ENCODE assay signal across 32 cellular contexts in genomic region chr21:25557170-25557569, GRCh38. TPM values are rescaled to one million over a fixed set of nuclear protein-coding genes. Genes with fewer than 3 reads are reported as not detected.
DNase-seq lines count a peak whose midpoint lies in the region; ATAC-seq and TF ChIP-seq lines count a peak whose summit lies in the region.
"Had no signal": no experiment of that assay in that cellular context is flagged by ENCODE, and none has a peak within 500 bp of the region (broad histone marks: within the 10 kb centered on the region; RNA-seq: fewer than 3 reads in every experiment).

No MANE protein-coding gene starts in this region.

- H3K4me1 Mint-ChIP-seq in CD4-positive, alpha-beta memory T cell, result peaks cover 6 to 24% (median 18%) of the 10 kb centered on the region in 4 donors
- peaks cover 8% of the 10 kb centered on the region for H3K4me1 Mint-ChIP-seq in nephron progenitor cell

- no TSS peak for BruUV-seq in PC-3 (replicated peaks; lab: Mats Ljungman, UMichigan)

- TF ChIP-seq CTCF in SK-N-SH (IDR thresholded peaks at IDR 0.05) (no peak), PC-3 (conservative IDR thresholded peaks at IDR 0.05; ENCODE audit: low read depth, low read length) (no peak), nephron progenitor cell (IDR thresholded peaks at IDR 0.05) (no peak)

- ATAC-seq in SK-N-SH treated with all-trans-retinoic acid at 6 μM for 48 hours (no peak), PC-3 (peak; percentile 94)
- ATAC-seq: gastroesophageal sphincter; left cardiac atrium; naive thymus-derived CD4-positive, alpha-beta T cell; psoas muscle; stimulated activated memory B cell treated with anti-CD40 and anti-IgM and Interleukin-4, amounts not matched to agents 10 μg/mL and 1 μg/mL and 100 μg/mL, for 72 hours had no signal

- H2AFZ ChIP-seq in SK-N-SH (ENCODE audit: low read depth) (no peak overlapping the region), PC-3 (ENCODE audit: low read length) (no peak overlapping the region)

- no peaks in the 10 kb centered on the region for H3K27me3 Mint-ChIP-seq in CD4-positive, alpha-beta memory T cell
- peaks cover 17% of the 10 kb centered on the region for H3K27me3 Mint-ChIP-seq in nephron progenitor cell (ENCODE audit: low read depth, poor library complexity)
- H3K27me3 Mint-ChIP-seq: naive thymus-derived CD4-positive, alpha-beta T cell; stimulated activated memory B cell treated with anti-CD40 and anti-IgM and Interleukin-4, amounts not matched to agents 10 μg/mL and 1 μg/mL and 100 μg/mL, for 72 hours had no signal

- peak overlapping the region in 1 of 8 donors; percentile 8 for H3K4me3 Mint-ChIP-seq in CD4-positive, alpha-beta memory T cell
- H3K4me3 Mint-ChIP-seq in nephron progenitor cell, result no peak overlapping the region
- H3K4me3 Mint-ChIP-seq: CD14-positive monocyte; naive thymus-derived CD4-positive, alpha-beta T cell; stimulated activated memory B cell treated with anti-CD40 and anti-IgM and Interleukin-4, amounts not matched to agents 10 μg/mL and 1 μg/mL and 100 μg/mL, for 72 hours had no signal

- POLR2A ChIA-PET in SK-N-SH (lab: Yijun Ruan, JAX), result no interaction called here
- POLR2A ChIA-PET in PC-3 (lab: Charles Lee; ENCODE audit: unreplicated experiment), result no interaction called here
- POLR2A ChIA-PET in CD4-positive, alpha-beta memory T cell (lab: Charles Lee; ENCODE audit: partially characterized antibody), result no interaction called here

- TF ChIP-seq EP300 in SK-N-SH (IDR thresholded peaks at IDR 0.05; ENCODE audit: borderline replicate concordance in 1 of 2, low read depth in 1 of 2, low read length in 1 of 2), result no peak

- H3K79me2 ChIP-seq in SK-N-SH (ENCODE audit: insufficient read depth), result no peaks in the 10 kb centered on the region
- no peaks in the 10 kb centered on the region for H3K79me2 ChIP-seq in PC-3 (ENCODE audit: low read length)

- H3K4me3 ChIP-seq in SK-N-SH (ENCODE audit: low read depth in 2 of 2, low read length in 1 of 2), result no peak overlapping the region
- H3K4me3 ChIP-seq in PC-3 (ENCODE audit: low read length), result no peak overlapping the region
- no peak overlapping the region for H3K4me3 ChIP-seq in CD4-positive, alpha-beta memory T cell (ENCODE audit: low read length in 2 of 2)
- H3K4me3 ChIP-seq: breast epithelium, gastroesophageal sphincter, lung, psoas muscle, sigmoid colon, suprapubic skin, upper lobe of left lung had no signal

- H4K20me1 ChIP-seq in SK-N-SH (ENCODE audit: insufficient read depth) (no peaks in the 10 kb centered on the region), PC-3 (ENCODE audit: low read length) (no peaks in the 10 kb centered on the region)

- peaks cover 0 to 3% of the 10 kb centered on the region in 2 donors for H3K36me3 Mint-ChIP-seq in CD4-positive, alpha-beta memory T cell
- peaks cover 6% of the 10 kb centered on the region for H3K36me3 Mint-ChIP-seq in nephron progenitor cell (ENCODE audit: low read depth)
- H3K36me3 Mint-ChIP-seq: CD14-positive monocyte had no signal

- H3F3A ChIP-seq in SK-N-SH (replicated peaks; ENCODE audit: insufficient read depth) (no peaks in the 10 kb centered on the region), PC-3 (ENCODE audit: low read length, unreplicated experiment) (no peaks in the 10 kb centered on the region)

- no peak overlapping the region for H3K4me2 ChIP-seq in SK-N-SH
- H3K4me2 ChIP-seq in PC-3 (ENCODE audit: low read length), result no peak overlapping the region

- DNase-seq in SK-N-SH (no peak), HCEC 1CT (peak; percentile 36), PC-3 (peak; percentile 51), glomerular visceral epithelial cell (ENCODE audit: extremely low spot score) (peak; percentile 45), NCI-H2171 treated with DMSO at 0.1 percent for 48 hours (lab: John Stamatoyannopoulos, UW) (no peak), nephron progenitor cell (no peak)
- DNase-seq in CD4-positive, alpha-beta memory T cell, result no peak
- DNase-seq: activated CD4-positive, alpha-beta T cell treated with anti-CD3 and anti-CD28 coated beads, Interleukin-2, amount 50 U/mL, for 1 hour; activated naive CD4-positive, alpha-beta T cell treated with Interleukin-2 at 50 U/mL for 16 hours; amygdala; DMS79 treated with DMSO at 0.1 percent for 48 hours; hippocampal formation; KG1; left cardiac atrium; naive thymus-derived CD4-positive, alpha-beta T cell; NCI-H1048; NCI-H1694; NCI-H82; psoas muscle; SIG-M5; sigmoid colon; stimulated activated CD4-positive, alpha-beta T cell treated with anti-CD3 and anti-CD28 coated beads, Interleukin-4, amount 100 ng/mL, for 4 hours; T1000; upper lobe of left lung had no signal

- H3K27ac ChIP-seq in SK-N-SH (ENCODE audit: low read depth in 2 of 2, low read length in 1 of 2) (no peak overlapping the region), PC-3 (ENCODE audit: low read length) (no peak overlapping the region)
- no peak overlapping the region for H3K27ac ChIP-seq in CD4-positive, alpha-beta memory T cell (ENCODE audit: low read depth, low read length)
- H3K27ac ChIP-seq: 22Rv1, breast epithelium, gastroesophageal sphincter, psoas muscle, sigmoid colon, suprapubic skin, upper lobe of left lung had no signal

- WGBS in SK-N-SH (ENCODE audit: low lambda C conversion rate), result 91% methylated on average over 1 of the region's 1 CpG

- no peaks in the 10 kb centered on the region for H3K9me3 ChIP-seq in SK-N-SH
- H3K9me3 ChIP-seq in PC-3 (ENCODE audit: low read length), result no peaks in the 10 kb centered on the region
- no peaks in the 10 kb centered on the region for H3K9me3 ChIP-seq in CD4-positive, alpha-beta memory T cell (ENCODE audit: control insufficient read depth in 1 of 2, low read length in 2 of 2)
- H3K9me3 ChIP-seq: breast epithelium, gastroesophageal sphincter, psoas muscle, sigmoid colon, suprapubic skin, upper lobe of left lung had no signal

- no peaks in the 10 kb centered on the region for H3K9me2 ChIP-seq in SK-N-SH
- H3K9me2 ChIP-seq in PC-3 (replicated peaks; ENCODE audit: low read length), result no peaks in the 10 kb centered on the region

- intact Hi-C loops in PC-3 (cut with micrococcal nuclease), result no loop called here
- intact Hi-C loops in CD4-positive, alpha-beta memory T cell (cut with micrococcal nuclease), result no loop called here

- H3K9me3 Mint-ChIP-seq in CD4-positive, alpha-beta memory T cell, result no peaks in the 10 kb centered on the region
- peaks cover 5% of the 10 kb centered on the region for H3K9me3 Mint-ChIP-seq in nephron progenitor cell
- H3K9me3 Mint-ChIP-seq: CD14-positive monocyte; naive thymus-derived CD4-positive, alpha-beta T cell; stimulated activated memory B cell treated with anti-CD40 and anti-IgM and Interleukin-4, amounts not matched to agents 10 μg/mL and 1 μg/mL and 100 μg/mL, for 72 hours had no signal

- no peak for TF ChIP-seq RAD21 in SK-N-SH (IDR thresholded peaks at IDR 0.05; ENCODE audit: low read length)

- H3K9ac ChIP-seq in SK-N-SH (no peak overlapping the region), PC-3 (ENCODE audit: low read length) (no peak overlapping the region)

- H3K27ac Mint-ChIP-seq in CD4-positive, alpha-beta memory T cell, result peak overlapping the region in 1 of 7 donors; percentile 67
- H3K27ac Mint-ChIP-seq in nephron progenitor cell, result no peak overlapping the region
- H3K27ac Mint-ChIP-seq: CD14-positive monocyte; naive thymus-derived CD4-positive, alpha-beta T cell; stimulated activated memory B cell treated with anti-CD40 and anti-IgM and Interleukin-4, amounts not matched to agents 10 μg/mL and 1 μg/mL and 100 μg/mL, for 72 hours had no signal

- CTCF ChIA-PET in SK-N-SH (lab: Yijun Ruan, JAX) (no interaction called here), PC-3 (lab: Charles Lee) (no interaction called here)
- CTCF ChIA-PET in CD4-positive, alpha-beta memory T cell (lab: Charles Lee; ENCODE audit: partially characterized antibody), result no interaction called here

- no peaks in the 10 kb centered on the region for H3K27me3 ChIP-seq in SK-N-SH (ENCODE audit: insufficient read depth)
- no peaks in the 10 kb centered on the region for H3K27me3 ChIP-seq in PC-3 (ENCODE audit: low read length)
- no peaks in the 10 kb centered on the region for H3K27me3 ChIP-seq in CD4-positive, alpha-beta memory T cell (ENCODE audit: insufficient read depth, low read length)
- H3K27me3 ChIP-seq: breast epithelium, gastroesophageal sphincter, sigmoid colon, suprapubic skin, upper lobe of left lung had no signal

- H3K36me3 ChIP-seq in SK-N-SH (replicated peaks in 1 of 2; ENCODE audit: control insufficient read depth in 1 of 2, insufficient read depth in 2 of 2, low read length in 1 of 2) (peaks cover 0 to 4% of the 10 kb centered on the region in 2 experiments), PC-3 (ENCODE audit: low read depth, low read length) (no peaks in the 10 kb centered on the region)
- no peaks in the 10 kb centered on the region for H3K36me3 ChIP-seq in CD4-positive, alpha-beta memory T cell (ENCODE audit: insufficient read depth, low read length)
- H3K36me3 ChIP-seq: breast epithelium, gastroesophageal sphincter, sigmoid colon, suprapubic skin, upper lobe of left lung had no signal

- H3K4me1 ChIP-seq in SK-N-SH (ENCODE audit: control insufficient read depth in 1 of 2, insufficient read depth in 2 of 2, low read depth in 1 of 2, low read length in 1 of 2) (no peaks in the 10 kb centered on the region), PC-3 (ENCODE audit: insufficient read depth, low read length) (peaks cover 17% of the 10 kb centered on the region)
- peaks cover 20% of the 10 kb centered on the region for H3K4me1 ChIP-seq in CD4-positive, alpha-beta memory T cell (ENCODE audit: insufficient read depth, low read length)
- H3K4me1 ChIP-seq: breast epithelium, psoas muscle had no signal

TF ChIP-seq in SK-N-SH, 30 proteins besides CTCF, POLR2A, EP300 and RAD21 (continues in another document):
- TF ChIP-seq GATA2 (CRISPR knock-in tag; IDR thresholded peaks at IDR 0.05), result no peak
- TF ChIP-seq, protein P1, sequence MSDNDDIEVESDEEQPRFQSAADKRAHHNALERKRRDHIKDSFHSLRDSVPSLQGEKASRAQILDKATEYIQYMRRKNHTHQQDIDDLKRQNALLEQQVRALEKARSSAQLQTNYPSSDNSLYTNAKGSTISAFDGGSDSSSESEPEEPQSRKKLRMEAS (IDR thresholded peaks at IDR 0.05; ENCODE audit: low read depth), result no peak

TF ChIP-seq in SK-N-SH treated with all-trans-retinoic acid at 6 μM for 48 hours, 23 proteins besides CTCF, POLR2A, EP300 and RAD21 (continues in another document):
- TF ChIP-seq RARB (CRISPR knock-in tag; IDR thresholded peaks at IDR 0.05) (no peak), ZNF70 (CRISPR knock-in tag; IDR thresholded peaks at IDR 0.05) (no peak)

RNA-seq across cellular contexts. Expression of gene MRPL39, which starts 50.1 kb away (rescaled TPM):
- polyA plus RNA-seq in SK-N-SH (2012; rRNA removed), result 21.1 and 26.9 TPM in 2 replicates
- polyA plus RNA-seq in SK-N-SH (2012; cell fraction: cytosol; rRNA removed), result 30.2 and 43.6 TPM in 2 replicates
- 7.3 and 13.5 TPM in 2 replicates for polyA plus RNA-seq in SK-N-SH (2012; cell fraction: nucleus; rRNA removed)
- 62.0 and 107 TPM in 2 replicates for total RNA-seq in PC-3 (2014; rRNA removed)
- 10 to 100 TPM; 19.1 to 21.2 TPM for total RNA-seq in CD4-positive, alpha-beta memory T cell
- polyA plus RNA-seq in CD4-positive, alpha-beta memory T cell, result 10 to 100 TPM; 38.5 to 53.0 TPM

Comparison
In these comparisons a context has a peak if more than half of its experiments do, and no peak if none do; other contexts are left out.
1. DNase-seq: peak in HCEC 1CT (single experiment), PC-3 (single experiment) and glomerular visceral epithelial cell (single experiment); none in SK-N-SH (single experiment), NCI-H2171 treated with DMSO at 0.1 percent for 48 hours (single experiment), CD4-positive, alpha-beta memory T cell (0 of 5) and nephron progenitor cell (single experiment).